8 cellular contexts compared by ENCODE assay signal in genomic region chr19:4811328-4812131, GRCh38. TPM values are rescaled to one million over a fixed set of nuclear protein-coding genes. Genes with fewer than 3 reads are reported as not detected.
DNase-seq lines count a peak whose midpoint lies in the region; ATAC-seq and TF ChIP-seq lines count a peak whose summit lies in the region.

No MANE protein-coding gene starts in this region.

- TF ChIP-seq CTCF in ascending aorta (IDR thresholded peaks at IDR 0.05) (peak; percentile 81 to 87 (median 81)), spleen (IDR thresholded peaks at IDR 0.05 in 8 of 11, conservative IDR thresholded peaks at IDR 0.05 in 3 of 11) (peak; percentile 81 to 96 (median 91))

- H3K36me3 ChIP-seq in ascending aorta (peaks cover 4 to 7% of the 10 kb centered on the region in 2 donors), spleen (peaks cover 0 to 7% (median 5%) of the 10 kb centered on the region in 6 donors)

- H3K27me3 ChIP-seq in ascending aorta, result no peaks in the 10 kb centered on the region
- no peaks in the 10 kb centered on the region for H3K27me3 ChIP-seq in spleen (replicated peaks in 1 of 7)

- DNase-seq in GDM1 (lab: John Stamatoyannopoulos, UW), result peak; percentile 55
- peak; percentile 35 to 56 for DNase-seq in Kasumi-1 (lab: John Stamatoyannopoulos, UW)
- DNase-seq in T1000 (lab: John Stamatoyannopoulos, UW), result peak; percentile 67
- DNase-seq in ascending aorta (ENCODE audit: low spot score in 2 of 2), result peak; percentile 38 to 90
- peak; percentile 69 for DNase-seq in hepatic stellate cell (ENCODE audit: low spot score)
- DNase-seq in spleen, result peak; percentile 96
- no peak for DNase-seq in middle frontal gyrus (ENCODE audit: extremely low spot score, low spot score)

- H3K4me1 ChIP-seq in ascending aorta (peaks cover 10 to 28% of the 10 kb centered on the region in 2 donors), spleen (peaks cover 7 to 87% (median 43%) of the 10 kb centered on the region in 6 donors)

- no peak overlapping the region for H3K4me3 ChIP-seq in ascending aorta
- no peak overlapping the region for H3K4me3 ChIP-seq in spleen

- no peaks in the 10 kb centered on the region for H3K9me3 ChIP-seq in ascending aorta
- no peaks in the 10 kb centered on the region for H3K9me3 ChIP-seq in spleen

- WGBS in spleen, 5 donors, result 57 to 67% (median 59%) methylated on average over 11 to 12 of the region's 12 CpGs

- peak overlapping the region; percentile 95 to 97 for H3K27ac ChIP-seq in ascending aorta
- peak overlapping the region in 4 of 8 donors; percentile 26 to 80 (median 60) for H3K27ac ChIP-seq in spleen

- intact Hi-C loops in ascending aorta (cut with DNase I) (loop anchor here (1.0 kb wide), 3 partner anchors 56 to 220 kb away; partner anchors contain the start of gene PLIN3), spleen (cut with DNase I; ENCODE audit: low total_unique reads) (loop anchor here (5.0 to 10.0 kb wide), 2 partner anchors 103 to 221 kb away; no protein-coding TSS in a partner anchor)

- no peak for ATAC-seq in GM21367 (IDR thresholded peaks at IDR 0.05; ENCODE audit: unreplicated experiment)

- no peak for TF ChIP-seq POLR2A in spleen (IDR thresholded peaks at IDR 0.05)

RNA-seq across cellular contexts. Expression of gene TICAM1, which starts 20.0 kb away (rescaled TPM):
- 20.3 TPM for total RNA-seq in ascending aorta
- 10 to 100 TPM; 10.2 to 21.0 (median 14.7) TPM for total RNA-seq in spleen
- 10 to 100 TPM in 1 of 3 donors, 1 to 10 TPM in 2; 4.4 to 12.5 (median 4.6) TPM for polyA plus RNA-seq in spleen

RNA-seq across cellular contexts. Expression of gene FEM1A, which starts 20.0 kb away (rescaled TPM):
- total RNA-seq in ascending aorta (20.2 TPM), spleen (10 to 100 TPM; 10.3 to 18.2 (median 13.8) TPM)
- polyA plus RNA-seq in spleen, result 1 to 10 TPM; 2.5 to 5.4 (median 3.3) TPM

RNA-seq across cellular contexts. Expression of gene PLIN3, which starts 55.9 kb away (rescaled TPM):
- total RNA-seq in ascending aorta (84.3 TPM), spleen (10 to 100 TPM; 26.7 to 63.5 (median 46.9) TPM)
- polyA plus RNA-seq in spleen, result 10 to 100 TPM; 28.0 to 40.0 (median 29.3) TPM
